8 cellular contexts compared by ENCODE assay signal in genomic region chr3:16399473-16399872, GRCh38.
DNase-seq lines count a peak whose midpoint lies in the region; ATAC-seq and TF ChIP-seq lines count a peak whose summit lies in the region.

No MANE protein-coding gene starts in this region.

- POLR2A ChIA-PET in OCI-LY7 (lab: Charles Lee): interaction anchor here (1.5 to 2.4 kb wide), 3 partner anchors 8 to 83 kb away, joined by 3 to 8 read pairs (median 4); no protein-coding TSS in a partner anchor

- H3K4me2 ChIP-seq in OCI-LY7 (ENCODE audit: low read length) (no peak overlapping the region), fibroblast of lung (ENCODE audit: extremely low read depth, insufficient read depth, low read length) (peak overlapping the region; percentile 33)

- H3K9ac ChIP-seq in fibroblast of lung (ENCODE audit: insufficient read depth, low read length): no peak overlapping the region

- no peaks in the 10 kb centered on the region for H3K27me3 ChIP-seq in fibroblast of lung (ENCODE audit: control insufficient read depth, insufficient read depth, low read length)

- H3K27ac Mint-ChIP-seq in activated naive CD4-positive, alpha-beta T cell treated with anti-CD3 and anti-CD28 coated beads, Interleukin-2, amount 50 U/mL, for 72 hours: peak overlapping the region; percentile 18 to 79

- CTCF ChIA-PET in OCI-LY7 (lab: Charles Lee; ENCODE audit: unreplicated experiment): no interaction called here

- H2AFZ ChIP-seq in OCI-LY7 (ENCODE audit: low read length) (no peak overlapping the region), fibroblast of lung (ENCODE audit: low read length) (no peak overlapping the region)

- ATAC-seq in activated naive CD4-positive, alpha-beta T cell treated with anti-CD3 and anti-CD28 coated beads, Interleukin-2, amount 50 U/mL, for 72 hours: peak in 1 of 2 donors; percentile 48

- DNase-seq in activated naive CD4-positive, alpha-beta T cell treated with anti-CD3 and anti-CD28 coated beads, Interleukin-2, amount 50 U/mL, for 72 hours (ENCODE audit: low spot score in 2 of 2): no peak
- DNase-seq in activated naive CD4-positive, alpha-beta T cell treated with Interleukin-2 at 50 U/mL for 16 hours: no peak
- DNase-seq in OCI-LY7 (ENCODE audit: low spot score) (peak; percentile 17), fibroblast of lung (ENCODE audit: low read depth in 2 of 2) (peak; percentile 82 to 87), renal cortical epithelial cell (ENCODE audit: low read depth) (peak; percentile 87), NCI-H2029 treated with DMSO at 0.1 percent for 48 hours (lab: John Stamatoyannopoulos, UW) (no peak)
- DNase-seq in activated effector memory CD4-positive, alpha-beta T cell treated with Interleukin-2 at 50 U/mL for 16 hours: no peak
- no peak for DNase-seq in stimulated activated CD4-positive, alpha-beta T cell treated with anti-CD3 and anti-CD28 coated beads, Interleukin-12 subunit alpha, Interleukin-12 subunit beta, amount 100 ng/mL, for 4 hours

- H3K36me3 Mint-ChIP-seq in activated naive CD4-positive, alpha-beta T cell treated with anti-CD3 and anti-CD28 coated beads, Interleukin-2, amount 50 U/mL, for 72 hours: peaks cover 28 to 63% of the 10 kb centered on the region in 2 donors

- H3K4me3 ChIP-seq in OCI-LY7 (ENCODE audit: low read depth, low read length, poor library complexity, severe bottlenecking) (no peak overlapping the region), fibroblast of lung (replicated peaks in 1 of 4; ENCODE audit: control extremely low read depth in 1 of 4, insufficient read depth in 1 of 4, low read depth in 3 of 4, low read length in 4 of 4) (no peak overlapping the region)

- H3K9me3 ChIP-seq in OCI-LY7 (ENCODE audit: low read length) (peaks cover 4% of the 10 kb centered on the region), fibroblast of lung (ENCODE audit: control insufficient read depth, insufficient read depth, low read depth, low read length) (no peaks in the 10 kb centered on the region)

- H3K4me1 ChIP-seq in OCI-LY7 (ENCODE audit: insufficient read depth, low read length, poor library complexity, severe bottlenecking): peaks cover 24% of the 10 kb centered on the region
- peaks cover 19% of the 10 kb centered on the region for H3K4me1 ChIP-seq in fibroblast of lung (ENCODE audit: control insufficient read depth, extremely low read depth, insufficient read depth, low read length)

- H3K79me2 ChIP-seq in OCI-LY7 (ENCODE audit: insufficient read depth, low read depth, low read length) (peaks cover 69% of the 10 kb centered on the region; the same call in 1 of the 2 replicates), fibroblast of lung (ENCODE audit: control insufficient read depth, insufficient read depth, low read length) (no peaks in the 10 kb centered on the region)

- H4K20me1 ChIP-seq in OCI-LY7 (ENCODE audit: insufficient read depth, low read length) (no peaks in the 10 kb centered on the region), fibroblast of lung (ENCODE audit: control insufficient read depth, extremely low read depth, insufficient read depth, low read length) (no peaks in the 10 kb centered on the region)

- intact Hi-C loops in OCI-LY7 (cut with micrococcal nuclease; ENCODE audit: unreplicated experiment): no loop called here

- H3K36me3 ChIP-seq in OCI-LY7 (ENCODE audit: insufficient read depth, low read length) (peaks cover 88% of the 10 kb centered on the region), fibroblast of lung (ENCODE audit: control insufficient read depth, insufficient read depth, low read length) (no peaks in the 10 kb centered on the region)

- peak overlapping the region; percentile 31 for H3K27ac ChIP-seq in OCI-LY7 (ENCODE audit: low read depth, low read length, poor library complexity, severe bottlenecking)
- no peak overlapping the region for H3K27ac ChIP-seq in fibroblast of lung (ENCODE audit: insufficient read depth, low read length)

- TF ChIP-seq CTCF in OCI-LY7 (conservative IDR thresholded peaks at IDR 0.05; ENCODE audit: low read length): no peak
- peak; percentile 30 to 52 for TF ChIP-seq CTCF in fibroblast of lung (conservative IDR thresholded peaks at IDR 0.05 in 1 of 2, IDR thresholded peaks at IDR 0.05 in 1 of 2; ENCODE audit: low read depth in 1 of 2, low read length in 2 of 2)

- H3K9me3 Mint-ChIP-seq in activated naive CD4-positive, alpha-beta T cell treated with anti-CD3 and anti-CD28 coated beads, Interleukin-2, amount 50 U/mL, for 72 hours: peaks cover 4 to 12% of the 10 kb centered on the region in 2 donors

- H3K9me2 ChIP-seq in OCI-LY7 (ENCODE audit: insufficient read depth, low read length): no peaks in the 10 kb centered on the region

- no TSS peak for BruUV-seq in OCI-LY7 (replicated peaks; lab: Mats Ljungman, UMichigan)

Comparison
In these comparisons a context has a peak if more than half of its experiments do, and no peak if none do; other contexts are left out.
1. DNase-seq: peak in OCI-LY7 (single experiment), fibroblast of lung (2 of 2) and renal cortical epithelial cell (single experiment); none in activated naive CD4-positive, alpha-beta T cell treated with anti-CD3 and anti-CD28 coated beads, Interleukin-2, amount 50 U/mL, for 72 hours (0 of 2), activated naive CD4-positive, alpha-beta T cell treated with Interleukin-2 at 50 U/mL for 16 hours (single experiment), activated effector memory CD4-positive, alpha-beta T cell treated with Interleukin-2 at 50 U/mL for 16 hours (single experiment), stimulated activated CD4-positive, alpha-beta T cell treated with anti-CD3 and anti-CD28 coated beads, Interleukin-12 subunit alpha, Interleukin-12 subunit beta, amount 100 ng/mL, for 4 hours (single experiment) and NCI-H2029 treated with DMSO at 0.1 percent for 48 hours (single experiment).